Comparison of ENCODE assay signal across 1 cellular context in genomic region chr12:8678661-8679111, GRCh38.
TF ChIP-seq lines count a peak whose summit lies in the region.

No MANE protein-coding gene starts in this region.

TF ChIP-seq in SK-N-SH, 30 proteins besides CTCF, POLR2A, EP300 and RAD21 (continued from another document):
- TF ChIP-seq, protein P1, sequence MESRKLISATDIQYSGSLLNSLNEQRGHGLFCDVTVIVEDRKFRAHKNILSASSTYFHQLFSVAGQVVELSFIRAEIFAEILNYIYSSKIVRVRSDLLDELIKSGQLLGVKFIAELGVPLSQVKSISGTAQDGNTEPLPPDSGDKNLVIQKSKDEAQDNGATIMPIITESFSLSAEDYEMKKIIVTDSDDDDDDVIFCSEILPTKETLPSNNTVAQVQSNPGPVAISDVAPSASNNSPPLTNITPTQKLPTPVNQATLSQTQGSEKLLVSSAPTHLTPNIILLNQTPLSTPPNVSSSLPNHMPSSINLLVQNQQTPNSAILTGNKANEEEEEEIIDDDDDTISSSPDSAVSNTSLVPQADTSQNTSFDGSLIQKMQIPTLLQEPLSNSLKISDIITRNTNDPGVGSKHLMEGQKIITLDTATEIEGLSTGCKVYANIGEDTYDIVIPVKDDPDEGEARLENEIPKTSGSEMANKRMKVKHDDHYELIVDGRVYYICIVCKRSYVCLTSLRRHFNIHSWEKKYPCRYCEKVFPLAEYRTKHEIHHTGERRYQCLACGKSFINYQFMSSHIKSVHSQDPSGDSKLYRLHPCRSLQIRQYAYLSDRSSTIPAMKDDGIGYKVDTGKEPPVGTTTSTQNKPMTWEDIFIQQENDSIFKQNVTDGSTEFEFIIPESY (IDR thresholded peaks at IDR 0.05; ENCODE audit: borderline replicate concordance, low read depth), result no peak
- TF ChIP-seq EZH2phosphoT487 (IDR thresholded peaks at IDR 0.05; ENCODE audit: borderline replicate concordance, low read depth) (no peak), SIN3A (IDR thresholded peaks at IDR 0.05; ENCODE audit: borderline replicate concordance, low read depth, low read length) (0 out of 2 replicates have a peak, but pooled peaks have one; percentile 17)
